In the genomic region with DNA sequence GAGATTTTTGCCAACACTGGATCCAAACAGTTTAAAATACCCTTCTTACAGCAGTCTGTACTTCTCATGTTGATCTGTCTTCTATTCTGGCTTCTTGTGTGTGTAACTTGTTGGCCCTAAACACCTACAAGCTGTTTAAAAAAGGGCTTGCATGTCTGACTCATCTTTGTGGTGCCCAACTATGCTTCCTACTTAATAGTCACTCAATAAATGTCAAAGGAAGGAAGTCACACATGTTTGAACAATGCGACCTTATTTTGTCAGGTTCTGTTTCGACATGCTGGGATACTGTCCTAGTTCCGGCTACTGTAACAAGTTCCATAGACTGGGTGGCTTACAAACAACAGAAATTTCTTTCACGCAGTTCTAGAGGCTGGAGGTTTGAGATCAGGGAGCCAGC, we compare ENCODE assay signal across 1 cellular context.
TF ChIP-seq lines count a peak whose summit lies in the region.

No MANE protein-coding gene starts in this region.

TF ChIP-seq in IMR-90, 13 proteins besides CTCF, POLR2A, EP300 and RAD21:
- TF ChIP-seq RCOR1 (IDR thresholded peaks at IDR 0.05; ENCODE audit: insufficient replicate concordance, low read length), result no peak
- TF ChIP-seq NFE2L2 (IDR thresholded peaks at IDR 0.05; ENCODE audit: low read depth, low read length), result no peak
- peak; percentile 29; the same call in 1 of the 2 replicates for TF ChIP-seq BHLHE40 (IDR thresholded peaks at IDR 0.05; ENCODE audit: low read depth, low read length)
- TF ChIP-seq FOS (IDR thresholded peaks at IDR 0.05; ENCODE audit: low read depth, low read length), result peak; percentile 77; the same call in 1 of the 2 replicates
- TF ChIP-seq, protein P1, sequence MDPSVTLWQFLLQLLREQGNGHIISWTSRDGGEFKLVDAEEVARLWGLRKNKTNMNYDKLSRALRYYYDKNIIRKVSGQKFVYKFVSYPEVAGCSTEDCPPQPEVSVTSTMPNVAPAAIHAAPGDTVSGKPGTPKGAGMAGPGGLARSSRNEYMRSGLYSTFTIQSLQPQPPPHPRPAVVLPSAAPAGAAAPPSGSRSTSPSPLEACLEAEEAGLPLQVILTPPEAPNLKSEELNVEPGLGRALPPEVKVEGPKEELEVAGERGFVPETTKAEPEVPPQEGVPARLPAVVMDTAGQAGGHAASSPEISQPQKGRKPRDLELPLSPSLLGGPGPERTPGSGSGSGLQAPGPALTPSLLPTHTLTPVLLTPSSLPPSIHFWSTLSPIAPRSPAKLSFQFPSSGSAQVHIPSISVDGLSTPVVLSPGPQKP (IDR thresholded peaks at IDR 0.05; ENCODE audit: borderline replicate concordance, low read depth, low read length), result no peak
- TF ChIP-seq CEBPB (IDR thresholded peaks at IDR 0.05; ENCODE audit: low read depth, low read length), result peak; percentile 69
